9 cellular contexts compared by ENCODE assay signal in genomic region chr5:112210430-112211005, GRCh38.
DNase-seq lines count a peak whose midpoint lies in the region; ATAC-seq, FAIRE-seq and TF ChIP-seq lines count a peak whose summit lies in the region.
"Had no signal": no experiment of that assay in that cellular context is flagged by ENCODE, and none has a peak within 500 bp of the region (broad histone marks: within the 10 kb centered on the region; RNA-seq: fewer than 3 reads in every experiment).

No MANE protein-coding gene starts in this region.

- DNase-seq in DMS53 treated with DMSO at 0.1 percent for 48 hours (lab: John Stamatoyannopoulos, UW; ENCODE audit: unreplicated experiment) = peak; percentile 29
- DNase-seq in left ventricle myocardium inferior = no peak
- DNase-seq in small intestine = peak; percentile 48
- DNase-seq in NCI-H1436 (lab: John Stamatoyannopoulos, UW) = no peak
- DNase-seq: naive B cell had no signal

- TF ChIP-seq CTCF in KMS-11 (conservative IDR thresholded peaks at IDR 0.05; ENCODE audit: low read depth, low read length) = peak; percentile 80
- TF ChIP-seq CTCF in WI38 (IDR thresholded peaks at IDR 0.05; ENCODE audit: low read depth, low read length) = peak; percentile 26
- peak; percentile 73 for TF ChIP-seq CTCF in left ventricle myocardium inferior (IDR thresholded peaks at IDR 0.05; ENCODE audit: borderline replicate concordance)

- H3K27me3 ChIP-seq in KMS-11 (ENCODE audit: insufficient read depth, low read depth) (no peaks in the 10 kb centered on the region), left ventricle myocardium inferior (ENCODE audit: low read depth) (no peaks in the 10 kb centered on the region), small intestine (ENCODE audit: control insufficient read depth in 2 of 2, insufficient read depth in 2 of 2, low read length in 2 of 2) (no peaks in the 10 kb centered on the region)

- no peak overlapping the region for H3K27ac ChIP-seq in KMS-11
- H3K27ac ChIP-seq in left ventricle myocardium inferior (replicated peaks) = no peak overlapping the region
- no peak overlapping the region for H3K27ac ChIP-seq in small intestine (ENCODE audit: low read depth in 1 of 2, low read length in 1 of 2)

- no peaks in the 10 kb centered on the region for H4K20me1 ChIP-seq in KMS-11 (ENCODE audit: insufficient read depth)

- H3K79me2 ChIP-seq in KMS-11 (ENCODE audit: insufficient read depth, low read depth) = no peaks in the 10 kb centered on the region

- intact Hi-C loops in left ventricle myocardium inferior (cut with micrococcal nuclease) = no loop called here

- no peak overlapping the region for H3K4me2 ChIP-seq in KMS-11

- H3K4me3 ChIP-seq in KMS-11 (IDR thresholded peaks at IDR 0.05; ENCODE audit: insufficient read depth, low read depth, low read length) (no peak overlapping the region), WI38 (ENCODE audit: low read depth, low read length) (no peak overlapping the region), left ventricle myocardium inferior (no peak overlapping the region), small intestine (ENCODE audit: low read depth in 1 of 2, low read length in 2 of 2) (no peak overlapping the region)

- FAIRE-seq in small intestine (lab: Jason Lieb, UNC) = no peak

- no peak overlapping the region for H3K9ac ChIP-seq in KMS-11

- 49 to 65% (median 58%) methylated on average over 6 of the region's 6 CpGs for WGBS in small intestine, 3 donors

- H2AFZ ChIP-seq in KMS-11 (ENCODE audit: low read depth) = no peak overlapping the region

- H3K9me3 ChIP-seq in left ventricle myocardium inferior (replicated peaks) (no peaks in the 10 kb centered on the region), small intestine (ENCODE audit: control insufficient read depth, low read depth) (no peaks in the 10 kb centered on the region)

- H3K4me1 ChIP-seq in KMS-11 (ENCODE audit: low read depth, poor library complexity, severe bottlenecking) = no peaks in the 10 kb centered on the region
- peaks cover 9% of the 10 kb centered on the region for H3K4me1 ChIP-seq in left ventricle myocardium inferior
- H3K4me1 ChIP-seq in small intestine (ENCODE audit: control insufficient read depth in 2 of 2, insufficient read depth in 1 of 2, low read depth in 1 of 2, low read length in 1 of 2) = no peaks in the 10 kb centered on the region

- H3K36me3 ChIP-seq in KMS-11 (ENCODE audit: insufficient read depth) = no peaks in the 10 kb centered on the region
- H3K36me3 ChIP-seq in left ventricle myocardium inferior = peaks cover 9% of the 10 kb centered on the region
- H3K36me3 ChIP-seq in small intestine (ENCODE audit: control insufficient read depth in 2 of 2, insufficient read depth in 2 of 2, low read length in 2 of 2) = no peaks in the 10 kb centered on the region

- ATAC-seq in GM18868 (IDR thresholded peaks at IDR 0.05; ENCODE audit: unreplicated experiment) (no peak), GM19035 (IDR thresholded peaks at IDR 0.05; ENCODE audit: unreplicated experiment) (no peak)

Comparison
In these comparisons a context has a peak if more than half of its experiments do, and no peak if none do; other contexts are left out.
1. DNase-seq: peak in DMS53 treated with DMSO at 0.1 percent for 48 hours (single experiment) and small intestine (single experiment); none in left ventricle myocardium inferior (single experiment) and NCI-H1436 (single experiment).
2. CTCF ChIP-seq: peak in every context shown above with its lines; median percentile 80 in KMS-11; 73 in left ventricle myocardium inferior; 26 in WI38.